20 cellular contexts compared by ENCODE assay signal in the genomic region with DNA sequence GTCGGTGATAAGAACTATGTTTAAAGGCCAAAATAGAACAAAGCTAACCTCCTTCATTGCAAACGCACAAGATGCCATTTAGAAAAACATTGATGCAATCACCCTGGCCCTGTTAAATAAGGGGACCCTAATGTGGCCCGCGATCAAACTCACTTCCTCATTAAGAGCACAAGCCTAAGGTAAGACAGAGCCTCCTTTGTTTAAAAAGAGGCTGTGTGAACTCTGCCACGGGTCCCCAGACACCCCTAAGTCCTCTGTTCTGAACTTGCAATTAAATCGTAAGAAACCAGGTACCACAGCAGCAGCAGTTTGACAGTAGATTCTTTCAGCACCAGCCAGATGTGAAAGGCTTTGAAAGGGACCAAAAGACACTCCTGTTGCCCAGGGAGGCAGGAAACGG.
"Had no signal": no experiment of that assay in that cellular context is flagged by ENCODE, and none has a peak within 500 bp of the region (broad histone marks: within the 10 kb centered on the region; RNA-seq: fewer than 3 reads in every experiment).

No MANE protein-coding gene starts in this region.

- DNase-seq: activated B cell treated with CpG ODN at 0.5 μM for 24 hours; activated CD4-positive, alpha-beta memory T cell treated with anti-CD3 and anti-CD28 coated beads for 36 hours; activated CD4-positive, alpha-beta T cell treated with anti-CD3 and anti-CD28 coated beads for 4 hours; activated CD8-positive, alpha-beta memory T cell treated with anti-CD3 and anti-CD28 coated beads, Interleukin-2, amount 10 ng/mL, durations not matched to agents 7 days and 5 days; activated naive CD8-positive, alpha-beta T cell treated with anti-CD3 and anti-CD28 coated beads for 36 hours; amniotic stem cell; dermis blood vessel endothelial cell; effector memory CD4-positive, alpha-beta T cell; esophagus squamous epithelium; immature natural killer cell; kidney glomerular epithelial cell; left ventricle myocardium superior; naive B cell; nucleus accumbens; retina; stimulated activated naive CD8-positive, alpha-beta T cell treated with anti-CD3 and anti-CD28 coated beads, Interleukin-15, Interleukin-2, amounts not matched to agents 100 U/mL and 50 U/mL, for 24 hours; substantia nigra had no signal

- ATAC-seq: activated CD8-positive, alpha-beta memory T cell treated with anti-CD3 and anti-CD28 coated beads, Interleukin-2, amount 10 ng/mL, durations not matched to agents 7 days and 5 days; left ventricle myocardium superior; stimulated activated naive CD8-positive, alpha-beta T cell treated with anti-CD3 and anti-CD28 coated beads, Interleukin-15, Interleukin-2, amounts not matched to agents 100 U/mL and 50 U/mL, for 24 hours had no signal

- H3K9me3 ChIP-seq: esophagus squamous epithelium, tibial nerve, vagina had no signal

- H3K27me3 ChIP-seq: cardiac muscle cell, esophagus squamous epithelium, tibial nerve, vagina had no signal

- H3K4me3 ChIP-seq: cardiac muscle cell, esophagus squamous epithelium, tibial nerve, vagina had no signal

- H3K27ac ChIP-seq: cardiac muscle cell, esophagus squamous epithelium, tibial nerve, vagina had no signal

- H3K36me3 ChIP-seq: cardiac muscle cell, esophagus squamous epithelium, tibial nerve, vagina had no signal
